In genomic region chr22:37647928-37648327, GRCh38 we compare ENCODE assay signal across 24 cellular contexts. TPM values are rescaled to one million over a fixed set of nuclear protein-coding genes. Genes with fewer than 3 reads are reported as not detected.
DNase-seq lines count a peak whose midpoint lies in the region; ATAC-seq, FAIRE-seq and TF ChIP-seq lines count a peak whose summit lies in the region.
"Had no signal": no experiment of that assay in that cellular context is flagged by ENCODE, and none has a peak within 500 bp of the region (broad histone marks: within the 10 kb centered on the region; RNA-seq: fewer than 3 reads in every experiment).

No MANE protein-coding gene starts in this region.

- no peaks in the 10 kb centered on the region for H3K9me3 Mint-ChIP-seq in brain
- H3K9me3 Mint-ChIP-seq: activated CD4-positive, alpha-beta memory T cell treated with anti-CD3 and anti-CD28 coated beads for 36 hours; CD4-positive, alpha-beta memory T cell; H9; nephron progenitor cell had no signal

- ATAC-seq in pancreas (peak; percentile 62 to 83 (median 66)), GM18511 (IDR thresholded peaks at IDR 0.05; ENCODE audit: unreplicated experiment) (no peak), GM18867 (IDR thresholded peaks at IDR 0.05; ENCODE audit: unreplicated experiment) (no peak), GM21786 (IDR thresholded peaks at IDR 0.05; ENCODE audit: unreplicated experiment) (no peak)
- ATAC-seq: GM12878 had no signal

- peaks cover 2% of the 10 kb centered on the region for H3K27me3 Mint-ChIP-seq in brain
- H3K27me3 Mint-ChIP-seq: activated CD4-positive, alpha-beta memory T cell treated with anti-CD3 and anti-CD28 coated beads for 36 hours; CD4-positive, alpha-beta memory T cell had no signal

- no peak for TF ChIP-seq CTCF in brain (conservative IDR thresholded peaks at IDR 0.05)
- no peak for TF ChIP-seq CTCF in pancreas (IDR thresholded peaks at IDR 0.05)

- DNase-seq in D341Med (ENCODE audit: low spot score) = peak; percentile 85
- DNase-seq in M059J (ENCODE audit: low read depth) = peak; percentile 91
- peak in 4 of 6 donors; percentile 69 to 79 (median 74) for DNase-seq in pancreas
- no peak for DNase-seq in T-helper 9 cell
- DNase-seq: activated CD4-positive, alpha-beta memory T cell treated with anti-CD3 and anti-CD28 coated beads for 36 hours; activated gamma-delta T cell treated with Interleukin-2 at 50 U/mL for 16 hours; activated T-cell treated with anti-CD3 and anti-CD28 coated beads for 4 hours; amygdala; cerebellar nuclear complex; effector CD8-positive, alpha-beta T cell; H9; Kasumi-1; left cardiac atrium; NCI-H2107; nephron progenitor cell; posterior cingulate gyrus; stimulated activated naive CD4-positive, alpha-beta T cell treated with Interleukin-2 at 50 U/mL for 16 hours; tibial artery had no signal

- H3K27me3 ChIP-seq in pancreas = no peaks in the 10 kb centered on the region
- H3K27me3 ChIP-seq: tibial artery had no signal

- FAIRE-seq in pancreas (lab: Jason Lieb, UNC) = no peak
- FAIRE-seq: GM12878 had no signal

- H3K9me3 ChIP-seq in pancreas = no peaks in the 10 kb centered on the region
- H3K9me3 ChIP-seq: tibial artery had no signal

- no peak overlapping the region for H3K4me3 Mint-ChIP-seq in brain
- H3K4me3 Mint-ChIP-seq: activated CD4-positive, alpha-beta memory T cell treated with anti-CD3 and anti-CD28 coated beads for 36 hours; CD4-positive, alpha-beta memory T cell; H9; nephron progenitor cell had no signal

- intact Hi-C loops in pancreas (cut with DNase I) = loop anchor here in 1 of 3 donors (10.0 kb wide), 1 partner anchor 147 kb away; no protein-coding TSS in a partner anchor

- no peaks in the 10 kb centered on the region for H3K36me3 ChIP-seq in pancreas

- peaks cover 18% of the 10 kb centered on the region for H3K4me1 Mint-ChIP-seq in brain

- 56 to 64% methylated on average over 9 of the region's 9 CpGs for WGBS in pancreas, 2 donors

- no peaks in the 10 kb centered on the region for H3K36me3 Mint-ChIP-seq in brain

- H3K4me1 ChIP-seq in pancreas = no peaks in the 10 kb centered on the region

- no peak overlapping the region for H3K4me3 ChIP-seq in pancreas
- H3K4me3 ChIP-seq: GM12878, tibial artery had no signal

- peak overlapping the region in 4 of 5 experiments; percentile 30 to 85 (median 68) for H3K27ac Mint-ChIP-seq in brain
- H3K27ac Mint-ChIP-seq: activated CD4-positive, alpha-beta memory T cell treated with anti-CD3 and anti-CD28 coated beads for 36 hours; H9 had no signal

- peak overlapping the region; percentile 22 to 50 (median 32) for H3K27ac ChIP-seq in pancreas
- H3K27ac ChIP-seq: tibial artery had no signal

RNA-seq across cellular contexts. Expression of gene SH3BP1, which starts 8.5 kb away (rescaled TPM):
- 0.86 and 1.5 TPM in 2 replicates for total RNA-seq in M059J (2014; rRNA removed; shearing (Covaris generic))
- 7.6 TPM for polyA plus RNA-seq in brain (ENCODE audit: insufficient read depth, low read depth, low replicate concordance)
- 1 to 10 TPM; 2.0 to 9.3 (median 3.9) TPM for total RNA-seq in pancreas
- polyA plus RNA-seq in pancreas = 1 to 10 TPM; 2.7 to 5.9 TPM

RNA-seq across cellular contexts. Expression of gene PDXP, which starts 10.6 kb away (rescaled TPM):
- 29.8 and 32.6 TPM in 2 replicates for total RNA-seq in M059J (2014; rRNA removed; shearing (Covaris generic))
- polyA plus RNA-seq in brain (ENCODE audit: insufficient read depth, low read depth, low replicate concordance) (192 TPM), pancreas (10 to 100 TPM in 1 of 2 donors, 1 to 10 TPM in 1; 4.6 to 16.3 TPM)
- total RNA-seq in pancreas = 1 to 10 TPM; 3.6 to 6.8 (median 5.4) TPM

RNA-seq across cellular contexts. Expression of gene LGALS1, which starts 27.5 kb away (rescaled TPM):
- 2,501 and 2,563 TPM in 2 replicates for total RNA-seq in M059J (2014; rRNA removed; shearing (Covaris generic))
- polyA plus RNA-seq in brain (ENCODE audit: insufficient read depth, low read depth, low replicate concordance) (304 TPM), pancreas (100 to 1,000 TPM; 172 to 249 TPM)
- 100 to 1,000 TPM in 2 of 6 donors, 10 to 100 TPM in 4; 15.9 to 191 (median 40.9) TPM for total RNA-seq in pancreas

RNA-seq across cellular contexts. Expression of gene NOL12, which starts 38.2 kb away (rescaled TPM):
- total RNA-seq in M059J (2014; rRNA removed; shearing (Covaris generic)) = 20.6 and 25.9 TPM in 2 replicates
- 27.5 TPM for polyA plus RNA-seq in brain (ENCODE audit: insufficient read depth, low read depth, low replicate concordance)
- total RNA-seq in pancreas = 10 to 100 TPM in 2 of 6 donors, 1 to 10 TPM in 4; 6.0 to 12.3 (median 8.5) TPM
- polyA plus RNA-seq in pancreas = 10 to 100 TPM; 19.0 to 25.6 TPM

RNA-seq across cellular contexts. Expression of gene GGA1, which starts 39.3 kb away (rescaled TPM):
- 11.7 and 21.8 TPM in 2 replicates for total RNA-seq in M059J (2014; rRNA removed; shearing (Covaris generic))
- polyA plus RNA-seq in brain (ENCODE audit: insufficient read depth, low read depth, low replicate concordance) = 41.6 TPM
- 10 to 100 TPM; 17.9 to 36.4 (median 21.5) TPM for total RNA-seq in pancreas
- polyA plus RNA-seq in pancreas = 10 to 100 TPM; 81.5 to 84.9 TPM

Comparison
In these comparisons a context has a peak if more than half of its experiments do, and no peak if none do; other contexts are left out.
1. ATAC-seq: peak in pancreas (4 of 4); none in GM18511 (single experiment), GM18867 (single experiment) and GM21786 (single experiment).
2. RNA of gene LGALS1, which starts 27.5 kb away (total RNA-seq): 2,501 to 2,563 TPM in M059J; 15.9 to 191 TPM in pancreas; every median in the first group is over 10 times any median in the second.